ENCODE assay signal across 13 cellular contexts in genomic region chr16:50635505-50636392, GRCh38. TPM values are rescaled to one million over a fixed set of nuclear protein-coding genes. Genes with fewer than 3 reads are reported as not detected.
DNase-seq lines count a peak whose midpoint lies in the region; ATAC-seq lines count a peak whose summit lies in the region.
"Had no signal": no experiment of that assay in that cellular context is flagged by ENCODE, and none has a peak within 500 bp of the region (broad histone marks: within the 10 kb centered on the region; RNA-seq: fewer than 3 reads in every experiment).

No MANE protein-coding gene starts in this region.

- ATAC-seq in activated T-helper 17 cell treated with anti-CD3 and anti-CD28 coated beads, Interleukin-2, amount 50 U/mL, for 72 hours (replicated peaks) = peak; percentile 63
- ATAC-seq in HG03025 (IDR thresholded peaks at IDR 0.05; ENCODE audit: low FRiP score, unreplicated experiment) = no peak
- ATAC-seq: lower lobe of right lung, pancreas had no signal

- no peaks in the 10 kb centered on the region for H3K9me3 Mint-ChIP-seq in activated T-helper 17 cell treated with anti-CD3 and anti-CD28 coated beads, Interleukin-2, amount 50 U/mL, for 72 hours

- peak; percentile 15 for DNase-seq in activated T-cell treated with anti-CD3 and anti-CD28 coated beads for 48 hours (ENCODE audit: low read depth)
- no peak for DNase-seq in activated T-cell treated with anti-CD3 and anti-CD28 coated beads, Interleukin-2, amount 50 U/mL, for 1 hour
- DNase-seq in MV-4-11 (lab: John Stamatoyannopoulos, UW) = peak; percentile 43
- DNase-seq in stimulated activated CD8-positive, alpha-beta memory T cell treated with anti-CD3 and anti-CD28 coated beads, Interleukin-4, amount 100 ng/mL, for 48 hours = peak; percentile 44
- no peak for DNase-seq in GM19240 (ENCODE audit: insufficient read length, low spot score)
- no peak for DNase-seq in dedifferentiated amniotic fluid mesenchymal stem cell (ENCODE audit: extremely low spot score)
- DNase-seq: lower lobe of right lung, NCI-H345, pancreas, transverse colon had no signal

- H3K27me3 Mint-ChIP-seq in activated T-helper 17 cell treated with anti-CD3 and anti-CD28 coated beads, Interleukin-2, amount 50 U/mL, for 72 hours = no peaks in the 10 kb centered on the region

- H3K36me3 Mint-ChIP-seq in activated T-helper 17 cell treated with anti-CD3 and anti-CD28 coated beads, Interleukin-2, amount 50 U/mL, for 72 hours (ENCODE audit: low read depth) = no peaks in the 10 kb centered on the region

- H3K4me1 Mint-ChIP-seq in activated T-helper 17 cell treated with anti-CD3 and anti-CD28 coated beads, Interleukin-2, amount 50 U/mL, for 72 hours = peaks cover 3% of the 10 kb centered on the region

- H3K27ac Mint-ChIP-seq in activated T-helper 17 cell treated with anti-CD3 and anti-CD28 coated beads, Interleukin-2, amount 50 U/mL, for 72 hours = no peak overlapping the region

- no peak overlapping the region for H3K4me3 Mint-ChIP-seq in activated T-helper 17 cell treated with anti-CD3 and anti-CD28 coated beads, Interleukin-2, amount 50 U/mL, for 72 hours

RNA-seq across cellular contexts. Expression of gene SNX20, which starts 45.4 kb away (rescaled TPM):
- 10 to 100 TPM; 53.9 to 96.9 TPM for total RNA-seq in activated T-helper 17 cell treated with anti-CD3 and anti-CD28 coated beads, Interleukin-2, amount 50 U/mL, for 72 hours
- total RNA-seq: glomerular endothelial cell had no signal

RNA-seq across cellular contexts. Expression of gene NOD2, which starts 57.7 kb away (rescaled TPM):
- total RNA-seq in activated T-helper 17 cell treated with anti-CD3 and anti-CD28 coated beads, Interleukin-2, amount 50 U/mL, for 72 hours = 10 to 100 TPM in 1 of 2 donors, 1 to 10 TPM in 1; 7.6 to 28.4 TPM

Comparison
In these comparisons a context has a peak if more than half of its experiments do, and no peak if none do; other contexts are left out.
1. DNase-seq: peak in activated T-cell treated with anti-CD3 and anti-CD28 coated beads for 48 hours (single experiment), MV-4-11 (single experiment) and stimulated activated CD8-positive, alpha-beta memory T cell treated with anti-CD3 and anti-CD28 coated beads, Interleukin-4, amount 100 ng/mL, for 48 hours (single experiment); none in activated T-cell treated with anti-CD3 and anti-CD28 coated beads, Interleukin-2, amount 50 U/mL, for 1 hour (single experiment), GM19240 (single experiment) and dedifferentiated amniotic fluid mesenchymal stem cell (single experiment).